8 cellular contexts compared by ENCODE assay signal in genomic region chr17:50841949-50842354, GRCh38. TPM values are rescaled to one million over a fixed set of nuclear protein-coding genes. Genes with fewer than 3 reads are reported as not detected.
DNase-seq lines count a peak whose midpoint lies in the region; ATAC-seq and TF ChIP-seq lines count a peak whose summit lies in the region.

No MANE protein-coding gene starts in this region.

- no peaks in the 10 kb centered on the region for H3K27me3 Mint-ChIP-seq in activated naive CD4-positive, alpha-beta T cell treated with anti-CD3 and anti-CD28 coated beads, Interleukin-2, amount 50 U/mL, for 24 hours
- H3K27me3 Mint-ChIP-seq in glutamatergic neuron (ENCODE audit: unreplicated experiment): peaks cover 6% of the 10 kb centered on the region
- H3K27me3 Mint-ChIP-seq in progenitor cell of endocrine pancreas: peaks cover under 1% of the 10 kb centered on the region

- H3K9me3 Mint-ChIP-seq in activated naive CD4-positive, alpha-beta T cell treated with anti-CD3 and anti-CD28 coated beads, Interleukin-2, amount 50 U/mL, for 24 hours: no peaks in the 10 kb centered on the region
- H3K9me3 Mint-ChIP-seq in glutamatergic neuron (ENCODE audit: unreplicated experiment): peaks cover 7% of the 10 kb centered on the region
- H3K9me3 Mint-ChIP-seq in progenitor cell of endocrine pancreas (ENCODE audit: low read depth): no peaks in the 10 kb centered on the region

- POLR2A ChIA-PET in RWPE1 (lab: Yijun Ruan, JAX; ENCODE audit: low non-redundant PET): interaction anchor here (1.1 kb wide), 1 partner anchor 24 kb away, joined by 4 read pairs; the partner anchor contains the start of gene TOB1

- H3K27ac Mint-ChIP-seq in activated naive CD4-positive, alpha-beta T cell treated with anti-CD3 and anti-CD28 coated beads, Interleukin-2, amount 50 U/mL, for 24 hours: peak overlapping the region; percentile 56
- H3K27ac Mint-ChIP-seq in glutamatergic neuron (ENCODE audit: unreplicated experiment) (no peak overlapping the region), progenitor cell of endocrine pancreas (peak overlapping the region; percentile 17)

- ATAC-seq in GM18868 (IDR thresholded peaks at IDR 0.05; ENCODE audit: unreplicated experiment) (no peak), HG02981 (IDR thresholded peaks at IDR 0.05; ENCODE audit: unreplicated experiment) (no peak)

- no peak overlapping the region for H3K4me3 Mint-ChIP-seq in activated naive CD4-positive, alpha-beta T cell treated with anti-CD3 and anti-CD28 coated beads, Interleukin-2, amount 50 U/mL, for 24 hours
- H3K4me3 Mint-ChIP-seq in glutamatergic neuron (ENCODE audit: unreplicated experiment) (no peak overlapping the region), progenitor cell of endocrine pancreas (ENCODE audit: low read depth) (no peak overlapping the region)

- TF ChIP-seq CTCF in RWPE1 (conservative IDR thresholded peaks at IDR 0.05; ENCODE audit: low read depth): peak; percentile 82
- TF ChIP-seq CTCF in glutamatergic neuron (IDR thresholded peaks at IDR 0.05; ENCODE audit: partially characterized antibody, unreplicated experiment): peak; percentile 63
- peak; percentile 82 for TF ChIP-seq CTCF in progenitor cell of endocrine pancreas (IDR thresholded peaks at IDR 0.05; ENCODE audit: unreplicated experiment)

- DNase-seq in EL: peak; percentile 73
- DNase-seq in LoVo (ENCODE audit: low spot score): peak; percentile 72
- DNase-seq in RWPE1 (ENCODE audit: low spot score): peak; percentile 79
- DNase-seq in glutamatergic neuron: peak; percentile 84
- peak; percentile 63 for DNase-seq in progenitor cell of endocrine pancreas (ENCODE audit: low spot score, unreplicated experiment)

- H3K4me1 Mint-ChIP-seq in activated naive CD4-positive, alpha-beta T cell treated with anti-CD3 and anti-CD28 coated beads, Interleukin-2, amount 50 U/mL, for 24 hours: no peaks in the 10 kb centered on the region
- H3K4me1 Mint-ChIP-seq in glutamatergic neuron (ENCODE audit: low read depth, unreplicated experiment) (peaks cover 22% of the 10 kb centered on the region), progenitor cell of endocrine pancreas (ENCODE audit: low read depth) (peaks cover 6% of the 10 kb centered on the region)

- CTCF ChIA-PET in RWPE1 (lab: Yijun Ruan, JAX): interaction anchor here (0.6 to 6.3 kb wide), 6 partner anchors 11 to 65 kb away, joined by 4 to 75 read pairs (median 6); no protein-coding TSS in a partner anchor

- H3K36me3 Mint-ChIP-seq in activated naive CD4-positive, alpha-beta T cell treated with anti-CD3 and anti-CD28 coated beads, Interleukin-2, amount 50 U/mL, for 24 hours: no peaks in the 10 kb centered on the region
- H3K36me3 Mint-ChIP-seq in glutamatergic neuron (ENCODE audit: unreplicated experiment) (no peaks in the 10 kb centered on the region), progenitor cell of endocrine pancreas (ENCODE audit: insufficient read depth) (no peaks in the 10 kb centered on the region)

- H3K27ac ChIP-seq in RWPE1: no peak overlapping the region

RNA-seq across cellular contexts. Expression of gene WFIKKN2, which starts 6.6 kb away (rescaled TPM):
- total RNA-seq in glutamatergic neuron (ENCODE audit: unreplicated experiment): 3.5 TPM
- total RNA-seq in progenitor cell of endocrine pancreas: not detected in 2 replicates

RNA-seq across cellular contexts. Expression of gene TOB1, which starts 24.2 kb away (rescaled TPM):
- total RNA-seq in glutamatergic neuron (ENCODE audit: unreplicated experiment) (78.7 TPM), progenitor cell of endocrine pancreas (41.0 and 43.9 TPM in 2 replicates)
